In genomic region chr12:108649668-108650067, GRCh38 we compare ENCODE assay signal across 8 cellular contexts. TPM values are rescaled to one million over a fixed set of nuclear protein-coding genes. Genes with fewer than 3 reads are reported as not detected.
DNase-seq lines count a peak whose midpoint lies in the region; FAIRE-seq and TF ChIP-seq lines count a peak whose summit lies in the region.
"Had no signal": no experiment of that assay in that cellular context is flagged by ENCODE, and none has a peak within 500 bp of the region (broad histone marks: within the 10 kb centered on the region; RNA-seq: fewer than 3 reads in every experiment).

No MANE protein-coding gene starts in this region.

- no TSS peak for BruUV-seq in endothelial cell of umbilical vein (replicated peaks; lab: Mats Ljungman, UMichigan)

- DNase-seq in GM04503 (ENCODE audit: low read depth) (peak; percentile 72), SJSA1 (ENCODE audit: low read depth in 1 of 2, low spot score in 2 of 2) (peak; percentile 93 to 94), endothelial cell of umbilical vein (ENCODE audit: low read depth, low spot score) (peak; percentile 76), spleen (no peak), Kasumi-1 (lab: John Stamatoyannopoulos, UW) (no peak)
- DNase-seq in stimulated activated naive CD4-positive, alpha-beta T cell treated with Interleukin-2 at 50 U/mL for 16 hours (lab: John Stamatoyannopoulos, UW) = no peak
- DNase-seq: effector CD8-positive, alpha-beta T cell had no signal

- no peaks in the 10 kb centered on the region for H3K9me1 ChIP-seq in endothelial cell of umbilical vein (replicated peaks; ENCODE audit: control insufficient read depth, extremely low read depth, insufficient read depth, low read length)

- H2AFZ ChIP-seq in endothelial cell of umbilical vein (ENCODE audit: low read depth, low read length) = no peak overlapping the region

- H3K36me3 ChIP-seq in SJSA1 (no peaks in the 10 kb centered on the region), endothelial cell of umbilical vein (ENCODE audit: control insufficient read depth in 2 of 2, extremely low read depth in 1 of 2, insufficient read depth in 2 of 2, low read length in 2 of 2) (peaks cover 14 to 22% of the 10 kb centered on the region in 2 experiments), rectal smooth muscle tissue (ENCODE audit: control insufficient read depth, insufficient read depth, low read length) (peaks cover 28% of the 10 kb centered on the region), spleen (peaks cover 0 to 80% (median 19%) of the 10 kb centered on the region in 6 donors)

- peak overlapping the region; percentile 1 for H3K27ac ChIP-seq in SJSA1
- peak overlapping the region; percentile 14 for H3K27ac ChIP-seq in endothelial cell of umbilical vein (ENCODE audit: insufficient read depth, low read depth, low read length)
- H3K27ac ChIP-seq in rectal smooth muscle tissue (ENCODE audit: low read depth, low read length) = peak overlapping the region; percentile 51
- no peak overlapping the region for H3K27ac ChIP-seq in spleen

- FAIRE-seq in endothelial cell of umbilical vein (lab: Jason Lieb, UNC) = peak; percentile 59

- no peaks in the 10 kb centered on the region for H4K20me1 ChIP-seq in endothelial cell of umbilical vein (replicated peaks; ENCODE audit: control insufficient read depth, extremely low read depth, insufficient read depth, low read length)

- H3K9me3 ChIP-seq in SJSA1 (replicated peaks) = peaks cover 3% of the 10 kb centered on the region; the same call in 1 of the 2 replicates
- no peaks in the 10 kb centered on the region for H3K9me3 ChIP-seq in endothelial cell of umbilical vein (replicated peaks; ENCODE audit: control insufficient read depth, insufficient read depth, low read length)
- H3K9me3 ChIP-seq in spleen = no peaks in the 10 kb centered on the region

- H3K4me1 ChIP-seq in SJSA1 (replicated peaks) (peaks cover 35% of the 10 kb centered on the region), endothelial cell of umbilical vein (ENCODE audit: control insufficient read depth, extremely low read depth, insufficient read depth, low read length) (peaks cover 48% of the 10 kb centered on the region), rectal smooth muscle tissue (ENCODE audit: control insufficient read depth, insufficient read depth, low read length) (peaks cover 16% of the 10 kb centered on the region), spleen (peaks cover 2 to 77% (median 39%) of the 10 kb centered on the region in 6 donors)

- no peak for TF ChIP-seq CTCF in endothelial cell of umbilical vein (IDR thresholded peaks at IDR 0.05; ENCODE audit: extremely low read depth in 1 of 2, insufficient read depth in 1 of 2, low read depth in 1 of 2, low read length in 2 of 2)
- TF ChIP-seq CTCF in spleen (IDR thresholded peaks at IDR 0.05 in 8 of 11, conservative IDR thresholded peaks at IDR 0.05 in 3 of 11) = no peak

- TF ChIP-seq POLR2A in endothelial cell of umbilical vein (IDR thresholded peaks at IDR 0.05; ENCODE audit: low read depth, low read length) = no peak
- TF ChIP-seq POLR2A in spleen (IDR thresholded peaks at IDR 0.05) = no peak

- H3K9ac ChIP-seq in endothelial cell of umbilical vein (replicated peaks; ENCODE audit: extremely low read depth, insufficient read depth, low read length) = no peak overlapping the region
- no peak overlapping the region for H3K9ac ChIP-seq in rectal smooth muscle tissue (ENCODE audit: low read length)

- intact Hi-C loops in endothelial cell of umbilical vein (cut with micrococcal nuclease) = loop anchor here (5.0 kb wide), 1 partner anchor 203 kb away; no protein-coding TSS in a partner anchor
- intact Hi-C loops in spleen (cut with DNase I; ENCODE audit: low total_unique reads) = no loop called here

- 71 to 78% (median 75%) methylated on average over 4 of the region's 4 CpGs for WGBS in spleen, 5 donors

- POLR2A ChIA-PET in endothelial cell of umbilical vein (lab: Charles Lee) = no interaction called here

- H3K4me3 ChIP-seq in SJSA1 (no peak overlapping the region), endothelial cell of umbilical vein (replicated peaks in 1 of 3; ENCODE audit: insufficient read depth in 1 of 3, low read depth in 1 of 3, low read length in 3 of 3) (no peak overlapping the region), rectal smooth muscle tissue (ENCODE audit: low read length) (no peak overlapping the region), spleen (no peak overlapping the region)

- H3K27me3 ChIP-seq in SJSA1 (replicated peaks) = peaks cover 50% of the 10 kb centered on the region
- H3K27me3 ChIP-seq in endothelial cell of umbilical vein (ENCODE audit: control insufficient read depth in 2 of 2, insufficient read depth in 2 of 2, low read length in 2 of 2) = no peaks in the 10 kb centered on the region
- H3K27me3 ChIP-seq in rectal smooth muscle tissue (ENCODE audit: control insufficient read depth, insufficient read depth, low read length) = no peaks in the 10 kb centered on the region
- H3K27me3 ChIP-seq in spleen (replicated peaks in 1 of 7) = no peaks in the 10 kb centered on the region

- dilution Hi-C loops in endothelial cell of umbilical vein (cut with MboI; ENCODE audit: extremely low pct_ligation_motif_present, low sequenced_read_pairs) = loop anchor here (25.0 kb wide), 1 partner anchor 188 kb away; no protein-coding TSS in a partner anchor

- H3K4me2 ChIP-seq in endothelial cell of umbilical vein (ENCODE audit: insufficient read depth, low read length) = peak overlapping the region; percentile 10

- CTCF ChIA-PET in endothelial cell of umbilical vein (lab: Charles Lee) = interaction anchor here (0.9 to 3.5 kb wide), 8 partner anchors 9 to 301 kb away, joined by 3 to 18 read pairs (median 5); no protein-coding TSS in a partner anchor

- H3K79me2 ChIP-seq in endothelial cell of umbilical vein (ENCODE audit: control insufficient read depth, insufficient read depth, low read length) = no peaks in the 10 kb centered on the region

TF ChIP-seq in endothelial cell of umbilical vein, 7 proteins besides CTCF, POLR2A, EP300 and RAD21:
- TF ChIP-seq MAX (IDR thresholded peaks at IDR 0.05; ENCODE audit: insufficient read depth, insufficient read length) (no peak), GATA2 (IDR thresholded peaks at IDR 0.05; ENCODE audit: insufficient read depth, insufficient read length, low read depth, low read length) (peak; percentile 26)

RNA-seq across cellular contexts. Expression of gene SELPLG, which starts 16.0 kb away (rescaled TPM):
- total RNA-seq in SJSA1 (2014; rRNA removed; shearing (Covaris generic)) = 2.1 and 2.9 TPM in 2 replicates
- 0.62 and 1.2 TPM in 2 replicates for total RNA-seq in endothelial cell of umbilical vein
- polyA plus RNA-seq in endothelial cell of umbilical vein = 1.0 and 1.8 TPM in 2 replicates
- polyA plus RNA-seq in endothelial cell of umbilical vein (2011; cell fraction: cytosol; rRNA removed) = 0.52 and 0.71 TPM in 2 replicates
- polyA plus RNA-seq in endothelial cell of umbilical vein (2011; cell fraction: nucleus; rRNA removed) = 1.0 and 1.6 TPM in 2 replicates
- 0.29 and 0.68 TPM in 2 replicates for polyA plus RNA-seq in endothelial cell of umbilical vein (2012)
- 0.34 and 0.62 TPM in 2 replicates for polyA minus RNA-seq in endothelial cell of umbilical vein
- polyA minus RNA-seq in endothelial cell of umbilical vein (2011; cell fraction: cytosol; rRNA and poly(A)+ RNA removed) = 1.1 TPM
- 0.53 and 0.91 TPM in 2 replicates for polyA minus RNA-seq in endothelial cell of umbilical vein (2011; cell fraction: nucleus; rRNA and poly(A)+ RNA removed)
- total RNA-seq in spleen = 100 to 1,000 TPM in 3 of 7 donors, 10 to 100 TPM in 4; 68.4 to 220 (median 91.7) TPM
- 10 to 100 TPM; 23.6 to 30.9 (median 23.7) TPM for polyA plus RNA-seq in spleen

RNA-seq across cellular contexts. Expression of gene TMEM119, which starts 51.8 kb away (rescaled TPM):
- total RNA-seq in SJSA1 (2014; rRNA removed; shearing (Covaris generic)) = 225 and 311 TPM in 2 replicates
- not detected in 2 replicates for total RNA-seq in endothelial cell of umbilical vein
- not detected in 2 replicates for polyA plus RNA-seq in endothelial cell of umbilical vein
- not detected in 2 replicates for polyA plus RNA-seq in endothelial cell of umbilical vein (2011; cell fraction: cytosol; rRNA removed)
- polyA plus RNA-seq in endothelial cell of umbilical vein (2011; cell fraction: nucleus; rRNA removed) = not detected in 2 replicates
- not detected in 2 replicates for polyA plus RNA-seq in endothelial cell of umbilical vein (2012)
- not detected in 2 replicates for polyA minus RNA-seq in endothelial cell of umbilical vein
- not detected for polyA minus RNA-seq in endothelial cell of umbilical vein (2011; cell fraction: cytosol; rRNA and poly(A)+ RNA removed)
- not detected in 2 replicates for polyA minus RNA-seq in endothelial cell of umbilical vein (2011; cell fraction: nucleus; rRNA and poly(A)+ RNA removed)
- 10 to 100 TPM in 5 of 7 donors, 1 to 10 TPM in 2; 8.8 to 23.8 (median 14.1) TPM for total RNA-seq in spleen
- 10 to 100 TPM; 17.7 to 50.0 (median 34.8) TPM for polyA plus RNA-seq in spleen

Comparison
In these comparisons a context has a peak if more than half of its experiments do, and no peak if none do; other contexts are left out.
1. DNase-seq: peak in GM04503 (single experiment), SJSA1 (2 of 2) and endothelial cell of umbilical vein (single experiment); none in stimulated activated naive CD4-positive, alpha-beta T cell treated with Interleukin-2 at 50 U/mL for 16 hours (single experiment), spleen (single experiment) and Kasumi-1 (0 of 2).
2. H3K27ac ChIP-seq: peak in SJSA1 (single experiment), endothelial cell of umbilical vein (single experiment) and rectal smooth muscle tissue (single experiment); none in spleen (0 of 8).
3. RNA of gene SELPLG, which starts 16.0 kb away (total RNA-seq): 68.4 to 220 TPM in spleen; 2.1 to 2.9 TPM in SJSA1 and 0.62 to 1.2 TPM in endothelial cell of umbilical vein; every median in the first group is over 10 times any median in the second.